In the genomic region with DNA sequence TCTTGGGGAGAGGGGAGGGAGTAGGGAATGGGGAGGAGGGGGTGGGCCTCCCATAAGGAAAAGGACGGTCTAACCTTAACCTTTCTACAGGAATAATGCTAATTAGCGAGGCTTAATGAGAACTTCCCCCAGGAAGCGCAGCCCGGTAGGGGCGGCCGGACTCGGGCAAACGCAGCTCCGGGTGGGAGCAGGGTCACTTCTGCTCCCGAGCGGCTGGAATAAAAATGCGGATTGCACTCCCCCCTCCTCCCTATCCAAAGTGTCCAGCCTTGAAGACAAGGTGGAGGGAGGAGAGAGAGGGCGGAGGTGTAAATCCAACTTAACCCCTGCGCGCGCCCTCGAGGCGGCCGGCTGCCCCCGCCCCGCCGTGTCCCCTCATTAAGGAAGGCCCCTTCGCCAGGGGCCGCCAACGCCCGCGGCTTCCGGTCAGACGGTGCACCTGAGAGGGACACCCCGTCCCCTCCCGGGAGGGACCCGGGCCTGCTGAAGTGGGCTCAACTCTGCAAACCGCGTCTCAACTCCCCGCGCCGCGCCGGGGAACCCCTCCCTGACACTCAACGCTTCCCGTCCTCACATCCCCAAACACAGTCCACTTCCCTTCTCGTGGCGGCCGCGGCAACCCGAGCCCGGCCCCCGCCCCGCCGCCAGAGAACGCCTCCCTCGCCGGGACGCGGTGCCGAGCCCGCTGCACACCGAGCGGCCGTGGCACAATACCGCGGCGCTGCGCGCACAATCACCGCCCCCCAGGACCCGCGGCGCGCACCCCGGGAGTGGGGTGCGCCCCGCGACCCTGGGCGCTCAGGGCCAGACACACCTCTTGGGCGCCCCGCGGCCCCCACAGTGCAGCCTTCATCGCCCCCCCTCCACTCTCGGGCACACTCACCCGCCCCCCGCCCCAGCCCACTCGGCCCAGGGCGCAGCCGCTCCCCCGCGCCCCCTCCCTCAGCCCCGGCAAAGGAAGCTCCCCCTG, we compare ENCODE assay signal across 8 cellular contexts.
DNase-seq lines count a peak whose midpoint lies in the region; ATAC-seq and TF ChIP-seq lines count a peak whose summit lies in the region.

No MANE protein-coding gene starts in this region.

- TF ChIP-seq CTCF in RWPE1 (conservative IDR thresholded peaks at IDR 0.05; ENCODE audit: low read depth) (no peak), body of pancreas (IDR thresholded peaks at IDR 0.05) (no peak), spleen (IDR thresholded peaks at IDR 0.05 in 8 of 11, conservative IDR thresholded peaks at IDR 0.05 in 3 of 11) (no peak)

- ATAC-seq in body of pancreas (peak; percentile 22), GM19351 (IDR thresholded peaks at IDR 0.05; ENCODE audit: unreplicated experiment) (no peak)

- H3K9me3 ChIP-seq in body of pancreas (no peaks in the 10 kb centered on the region), iPS-20b (ENCODE audit: insufficient read depth, low read depth, low read length) (no peaks in the 10 kb centered on the region), spleen (no peaks in the 10 kb centered on the region)

- POLR2A ChIA-PET in RWPE1 (lab: Yijun Ruan, JAX; ENCODE audit: low non-redundant PET), result no interaction called here

- H3K27me3 ChIP-seq in body of pancreas (no peaks in the 10 kb centered on the region), iPS-20b (ENCODE audit: insufficient read depth, low read length) (peaks cover 8% of the 10 kb centered on the region), spleen (replicated peaks in 1 of 7) (peaks cover 0 to 21% (median 0%) of the 10 kb centered on the region in 7 donors)

- peak overlapping the region; percentile 70 to 91 for H3K4me3 ChIP-seq in body of pancreas
- peak overlapping the region; percentile 89 for H3K4me3 ChIP-seq in iPS-20b (ENCODE audit: low read length)
- peak overlapping the region; percentile 59 to 86 (median 70) for H3K4me3 ChIP-seq in spleen

- peaks cover 59% of the 10 kb centered on the region for H3K4me1 ChIP-seq in body of pancreas
- H3K4me1 ChIP-seq in iPS-20b (ENCODE audit: insufficient read depth, low read length), result peaks cover 31% of the 10 kb centered on the region; the same call in 1 of the 2 replicates
- H3K4me1 ChIP-seq in spleen, result peaks cover 31 to 89% (median 63%) of the 10 kb centered on the region in 6 donors

- intact Hi-C loops in body of pancreas (cut with DNase I), result no loop called here
- intact Hi-C loops in spleen (cut with DNase I; ENCODE audit: low total_unique reads), result no loop called here

- H3K9ac ChIP-seq in iPS-20b (ENCODE audit: low read depth, low read length), result peak overlapping the region; percentile 78

- 1% methylated on average over 30 to 58 of the region's 88 CpGs for WGBS in body of pancreas, 2 donors
- WGBS in spleen, 5 donors, result 2 to 6% (median 3%) methylated on average over 55 to 88 of the region's 88 CpGs

- H3K27ac ChIP-seq in RWPE1 (peak overlapping the region; percentile 83), body of pancreas (peak overlapping the region; percentile 73 to 94 (median 86)), iPS-20b (ENCODE audit: low read length) (peak overlapping the region; percentile 71), spleen (peak overlapping the region; percentile 66 to 88 (median 84))

- H3K36me3 ChIP-seq in body of pancreas (replicated peaks in 1 of 2; ENCODE audit: insufficient read depth in 1 of 2, low read depth in 2 of 2) (no peaks in the 10 kb centered on the region), iPS-20b (ENCODE audit: insufficient read depth, low read depth, low read length) (peaks cover 7% of the 10 kb centered on the region; the same call in 1 of the 2 replicates), spleen (no peaks in the 10 kb centered on the region)

- no peak for TF ChIP-seq POLR2A in body of pancreas (IDR thresholded peaks at IDR 0.05)
- no peak for TF ChIP-seq POLR2A in spleen (IDR thresholded peaks at IDR 0.05)

- CTCF ChIA-PET in RWPE1 (lab: Yijun Ruan, JAX), result no interaction called here

- DNase-seq in NCI-H748 (lab: John Stamatoyannopoulos, UW; ENCODE audit: unreplicated experiment), result peak; percentile 54
- no peak for DNase-seq in NCI-H748 treated with DMSO at 0.1 percent for 48 hours (lab: John Stamatoyannopoulos, UW)
- DNase-seq in RWPE1 (ENCODE audit: low spot score), result no peak
- peak in 3 of 4 donors; percentile 41 to 54 (median 44) for DNase-seq in body of pancreas
- peak; percentile 93 for DNase-seq in spleen
- no peak for DNase-seq in NCI-H1436 (lab: John Stamatoyannopoulos, UW)

Comparison
In these comparisons a context has a peak if more than half of its experiments do, and no peak if none do; other contexts are left out.
1. DNase-seq: peak in NCI-H748 (single experiment), body of pancreas (3 of 4) and spleen (single experiment); none in NCI-H748 treated with DMSO at 0.1 percent for 48 hours (single experiment), RWPE1 (single experiment) and NCI-H1436 (single experiment).
2. Peak in every context shown above with its lines, with median percentiles within 50 percentile points of each other: H3K27ac ChIP-seq and H3K4me3 ChIP-seq.